ENCODE assay signal across 24 cellular contexts in genomic region chr6:3630258-3630828, GRCh38.
A peak's percentile ranks its signal among the peaks of the same experiment; 100 is the strongest.
DNase-seq lines count a peak whose midpoint lies in the region; ATAC-seq, FAIRE-seq and TF ChIP-seq lines count a peak whose summit lies in the region.
"Had no signal": no experiment of that assay in that cellular context is flagged by ENCODE, and none has a peak within 500 bp of the region (broad histone marks: within the 10 kb centered on the region; RNA-seq: fewer than 3 reads in every experiment).

No MANE protein-coding gene starts in this region.

- no peaks in the 10 kb centered on the region for H3K79me1 ChIP-seq in neuronal stem cell (ENCODE audit: low read depth, low read length)

- ATAC-seq in activated T-helper 17 cell treated with anti-CD3 and anti-CD28 coated beads, Interleukin-2, amount 50 U/mL, for 72 hours (replicated peaks) = no peak
- ATAC-seq in GM18868 (IDR thresholded peaks at IDR 0.05; ENCODE audit: unreplicated experiment) = no peak
- ATAC-seq: CD8-positive, alpha-beta T cell; PC-3; SK-N-SH treated with all-trans-retinoic acid at 6 μM for 48 hours had no signal

- no peak overlapping the region for H3K23ac ChIP-seq in neuronal stem cell (ENCODE audit: low read depth, low read length, poor library complexity)

- no peak overlapping the region for H2BK15ac ChIP-seq in neuronal stem cell (ENCODE audit: low read length)

- DNase-seq in endothelial cell (ENCODE audit: low spot score) = peak; percentile 14
- DNase-seq in neuronal stem cell (ENCODE audit: low spot score) = no peak
- no peak for DNase-seq in GM12891 (ENCODE audit: insufficient read length, low spot score)
- DNase-seq in glutamatergic neuron = no peak
- DNase-seq: BE2C; Calu3; CD8-positive, alpha-beta T cell; DMS53; EL; KG1; NCI-H1417 treated with DMSO at 0.1 percent for 48 hours; NCI-H1930; NCI-H226; NCI-H524; PC-3; RPMI8226; SHP77 treated with DMSO at 0.1 percent for 48 hours had no signal

- no peak for TF ChIP-seq POLR2A in GM12891 (IDR thresholded peaks at IDR 0.05; ENCODE audit: low read depth, low read length)

- no peaks in the 10 kb centered on the region for H3K36me3 ChIP-seq in BLaER1 treated with 17β-estradiol and CSF1 and Interleukin-3, amounts not matched to agents 10 nM and 100 nM
- H3K36me3 ChIP-seq in Loucy (ENCODE audit: insufficient read depth, low read length) = no peaks in the 10 kb centered on the region
- H3K36me3 ChIP-seq in neuronal stem cell (replicated peaks in 1 of 2; ENCODE audit: control insufficient read depth in 2 of 2, insufficient read depth in 2 of 2, low read length in 2 of 2) = no peaks in the 10 kb centered on the region
- H3K36me3 ChIP-seq: BE2C had no signal

- H3K4me3 ChIP-seq in BLaER1 treated with 17β-estradiol and CSF1 and Interleukin-3, amounts not matched to agents 10 nM and 100 nM = no peak overlapping the region
- H3K4me3 ChIP-seq in Loucy (ENCODE audit: low read length, poor library complexity, severe bottlenecking) (no peak overlapping the region), neuronal stem cell (ENCODE audit: low read length in 2 of 2) (peak overlapping the region in 1 of 2 donors; percentile 49)

- no peak overlapping the region for H2BK5ac ChIP-seq in neuronal stem cell (ENCODE audit: low read length)

- H3K14ac ChIP-seq in neuronal stem cell (ENCODE audit: low read length) = no peak overlapping the region

- H3F3A ChIP-seq in Loucy (ENCODE audit: low read depth) = no peaks in the 10 kb centered on the region

- H3K4ac ChIP-seq in neuronal stem cell (ENCODE audit: low read length) = no peak overlapping the region

- no peak overlapping the region for H2BK120ac ChIP-seq in neuronal stem cell (ENCODE audit: low read depth, low read length)

- no peaks in the 10 kb centered on the region for H3K36me3 Mint-ChIP-seq in endothelial cell (ENCODE audit: low read depth, unreplicated experiment)
- H3K36me3 Mint-ChIP-seq in activated T-helper 17 cell treated with anti-CD3 and anti-CD28 coated beads, Interleukin-2, amount 50 U/mL, for 72 hours (ENCODE audit: low read depth) = no peaks in the 10 kb centered on the region
- no peaks in the 10 kb centered on the region for H3K36me3 Mint-ChIP-seq in glutamatergic neuron (ENCODE audit: unreplicated experiment)
- H3K36me3 Mint-ChIP-seq: CD8-positive, alpha-beta T cell had no signal

- no peak overlapping the region for H3K27ac ChIP-seq in BLaER1 treated with 17β-estradiol and CSF1 and Interleukin-3, amounts not matched to agents 10 nM and 100 nM
- H3K27ac ChIP-seq in neuronal stem cell (replicated peaks; ENCODE audit: low read length) = no peak overlapping the region

- no peaks in the 10 kb centered on the region for H3K9me3 Mint-ChIP-seq in endothelial cell (ENCODE audit: unreplicated experiment)
- no peaks in the 10 kb centered on the region for H3K9me3 Mint-ChIP-seq in activated T-helper 17 cell treated with anti-CD3 and anti-CD28 coated beads, Interleukin-2, amount 50 U/mL, for 72 hours
- no peaks in the 10 kb centered on the region for H3K9me3 Mint-ChIP-seq in glutamatergic neuron (ENCODE audit: unreplicated experiment)
- H3K9me3 Mint-ChIP-seq: CD8-positive, alpha-beta T cell had no signal

- H2BK12ac ChIP-seq in neuronal stem cell (ENCODE audit: low read length) = no peak overlapping the region

- no peak overlapping the region for H4K91ac ChIP-seq in neuronal stem cell (ENCODE audit: low read depth, low read length, poor library complexity)

- H3K9me3 ChIP-seq in BLaER1 treated with 17β-estradiol and CSF1 and Interleukin-3, amounts not matched to agents 10 nM and 100 nM (replicated peaks in 1 of 11) = no peaks in the 10 kb centered on the region
- H3K9me3 ChIP-seq in Loucy (ENCODE audit: insufficient read depth, low read depth, low read length) (no peaks in the 10 kb centered on the region), neuronal stem cell (replicated peaks in 1 of 2; ENCODE audit: control insufficient read depth in 2 of 2, insufficient read depth in 1 of 2, low read depth in 1 of 2, low read length in 2 of 2) (no peaks in the 10 kb centered on the region)
- H3K9me3 ChIP-seq: BE2C had no signal

- H3K27me3 Mint-ChIP-seq in endothelial cell (ENCODE audit: unreplicated experiment) (no peaks in the 10 kb centered on the region), glutamatergic neuron (ENCODE audit: unreplicated experiment) (peaks cover 2% of the 10 kb centered on the region)
- peaks cover 27% of the 10 kb centered on the region for H3K27me3 Mint-ChIP-seq in activated T-helper 17 cell treated with anti-CD3 and anti-CD28 coated beads, Interleukin-2, amount 50 U/mL, for 72 hours

- H3K4me3 Mint-ChIP-seq in endothelial cell (ENCODE audit: unreplicated experiment) = no peak overlapping the region
- no peak overlapping the region for H3K4me3 Mint-ChIP-seq in activated T-helper 17 cell treated with anti-CD3 and anti-CD28 coated beads, Interleukin-2, amount 50 U/mL, for 72 hours
- no peak overlapping the region for H3K4me3 Mint-ChIP-seq in glutamatergic neuron (ENCODE audit: unreplicated experiment)
- H3K4me3 Mint-ChIP-seq: CD8-positive, alpha-beta T cell had no signal

- H3K27me3 ChIP-seq in BLaER1 treated with 17β-estradiol and CSF1 and Interleukin-3, amounts not matched to agents 10 nM and 100 nM = peaks cover 0 to 9% (median 0%) of the 10 kb centered on the region in 11 experiments; a peak in 2 of 22 replicates
- H3K27me3 ChIP-seq in Loucy (ENCODE audit: insufficient read depth, low read length, poor library complexity, severe bottlenecking) = no peaks in the 10 kb centered on the region
- H3K27me3 ChIP-seq in neuronal stem cell (ENCODE audit: control insufficient read depth in 3 of 3, insufficient read depth in 3 of 3, low read depth in 1 of 3, low read length in 3 of 3) = no peaks in the 10 kb centered on the region

- H3K79me2 ChIP-seq in Loucy (ENCODE audit: insufficient read depth, low read length) = no peaks in the 10 kb centered on the region

- H3K27ac Mint-ChIP-seq in endothelial cell (ENCODE audit: unreplicated experiment) = peak overlapping the region; percentile 94
- no peak overlapping the region for H3K27ac Mint-ChIP-seq in activated T-helper 17 cell treated with anti-CD3 and anti-CD28 coated beads, Interleukin-2, amount 50 U/mL, for 72 hours
- no peak overlapping the region for H3K27ac Mint-ChIP-seq in glutamatergic neuron (ENCODE audit: unreplicated experiment)
- H3K27ac Mint-ChIP-seq: CD8-positive, alpha-beta T cell had no signal

- no peaks in the 10 kb centered on the region; a peak in 1 of 22 replicates for H4K20me1 ChIP-seq in BLaER1 treated with 17β-estradiol and CSF1 and Interleukin-3, amounts not matched to agents 10 nM and 100 nM
- no peaks in the 10 kb centered on the region for H4K20me1 ChIP-seq in Loucy (ENCODE audit: insufficient read depth, low read length, poor library complexity, severe bottlenecking)

- no peak overlapping the region for H4K8ac ChIP-seq in neuronal stem cell (ENCODE audit: low read depth, low read length)

- H3K4me2 ChIP-seq in BLaER1 treated with 17β-estradiol and CSF1 and Interleukin-3, amounts not matched to agents 10 nM and 100 nM = peak overlapping the region; percentile 43 to 73 (median 61)
- peak overlapping the region; percentile 36 for H3K4me2 ChIP-seq in Loucy (ENCODE audit: low read depth, low read length, poor library complexity, severe bottlenecking)
- no peak overlapping the region for H3K4me2 ChIP-seq in neuronal stem cell (ENCODE audit: insufficient read depth, low read length, poor library complexity, severe bottlenecking)

- no peak overlapping the region for H2AK5ac ChIP-seq in neuronal stem cell (ENCODE audit: low read depth, low read length)

- H3K4me1 ChIP-seq in BLaER1 treated with 17β-estradiol and CSF1 and Interleukin-3, amounts not matched to agents 10 nM and 100 nM = peaks cover 22 to 44% (median 31%) of the 10 kb centered on the region in 10 experiments
- H3K4me1 ChIP-seq in Loucy (ENCODE audit: insufficient read depth, low read length, poor library complexity, severe bottlenecking) (peaks cover 35% of the 10 kb centered on the region), neuronal stem cell (ENCODE audit: control insufficient read depth in 2 of 2, insufficient read depth in 1 of 2, low read depth in 1 of 2, low read length in 2 of 2) (peaks cover 14 to 19% of the 10 kb centered on the region in 2 donors)
- H3K4me1 ChIP-seq: BE2C had no signal

- FAIRE-seq in GM12891 (lab: Jason Lieb, UNC) = no peak
- FAIRE-seq: A204.1, H1 had no signal

- no CpG with 5 or more reads among the region's 4 CpGs for WGBS in neuronal stem cell (ENCODE audit: extremely low coverage in 2 of 2, insufficient read length in 2 of 2, insufficient replicate concordance in 1 of 2), 2 donors

- no peak overlapping the region for H2AFZ ChIP-seq in Loucy (ENCODE audit: low read length)
- no peak overlapping the region for H2AFZ ChIP-seq in neuronal stem cell (ENCODE audit: low read length)

- no peak overlapping the region for H3K9ac ChIP-seq in BLaER1 treated with 17β-estradiol and CSF1 and Interleukin-3, amounts not matched to agents 10 nM and 100 nM
- H3K9ac ChIP-seq in Loucy (ENCODE audit: low read depth, low read length, poor library complexity, severe bottlenecking) (peak overlapping the region; percentile 24), neuronal stem cell (ENCODE audit: low read depth, low read length, poor library complexity) (no peak overlapping the region)

- H3K18ac ChIP-seq in neuronal stem cell (ENCODE audit: low read length) = peak overlapping the region; percentile 55

- no peaks in the 10 kb centered on the region for H3K9me2 ChIP-seq in Loucy (replicated peaks; ENCODE audit: low read depth, low read length)

- H3K4me1 Mint-ChIP-seq in endothelial cell (ENCODE audit: unreplicated experiment) = peaks cover 40% of the 10 kb centered on the region
- H3K4me1 Mint-ChIP-seq in activated T-helper 17 cell treated with anti-CD3 and anti-CD28 coated beads, Interleukin-2, amount 50 U/mL, for 72 hours = no peaks in the 10 kb centered on the region
- H3K4me1 Mint-ChIP-seq in glutamatergic neuron (ENCODE audit: low read depth, unreplicated experiment) = peaks cover 17% of the 10 kb centered on the region

- no peak for TF ChIP-seq CTCF in Loucy (conservative IDR thresholded peaks at IDR 0.05; ENCODE audit: low read length)
- TF ChIP-seq CTCF in endothelial cell (IDR thresholded peaks at IDR 0.05; ENCODE audit: unreplicated experiment) = no peak
- no peak for TF ChIP-seq CTCF in glutamatergic neuron (IDR thresholded peaks at IDR 0.05; ENCODE audit: partially characterized antibody, unreplicated experiment)

TF ChIP-seq in GM12891, 5 proteins besides CTCF, POLR2A, EP300 and RAD21:
- TF ChIP-seq SPI1 (IDR thresholded peaks at IDR 0.05; ENCODE audit: low read depth, low read length) (no peak), TAF1 (IDR thresholded peaks at IDR 0.05; ENCODE audit: low read depth, low read length) (no peak), POLR2AphosphoS5 (IDR thresholded peaks at IDR 0.05; ENCODE audit: low read depth, low read length) (no peak), PAX5 (IDR thresholded peaks at IDR 0.05; ENCODE audit: insufficient read depth, low read length, severe bottlenecking) (no peak), POU2F2 (IDR thresholded peaks at IDR 0.05; ENCODE audit: low read depth, low read length) (no peak)
